8 cellular contexts compared by ENCODE assay signal in genomic region chr13:108226184-108226583, GRCh38. TPM values are rescaled to one million over a fixed set of nuclear protein-coding genes. Genes with fewer than 3 reads are reported as not detected.
DNase-seq lines count a peak whose midpoint lies in the region; ATAC-seq and TF ChIP-seq lines count a peak whose summit lies in the region.

No MANE protein-coding gene starts in this region.

- peak; percentile 66 for DNase-seq in NCI-H2227 (lab: John Stamatoyannopoulos, UW; ENCODE audit: unreplicated experiment)
- DNase-seq in mucosa of descending colon = no peak
- DNase-seq in adrenal gland = no peak
- DNase-seq in HCEC 1CT = no peak

- WGBS in adrenal gland, 4 donors = 15 to 43% (median 23%) methylated on average over 1 of the region's 1 CpG

- intact Hi-C loops in mucosa of descending colon (cut with DNase I, micrococcal nuclease) = no loop called here
- intact Hi-C loops in adrenal gland (cut with DNase I) = loop anchor here in 1 of 2 donors (10.0 kb wide), 1 partner anchor 99 kb away; no protein-coding TSS in a partner anchor

- H3K36me3 ChIP-seq in mucosa of descending colon (ENCODE audit: low read depth) (no peaks in the 10 kb centered on the region), adrenal gland (replicated peaks in 1 of 2) (no peaks in the 10 kb centered on the region)

- ATAC-seq in GM18511 (IDR thresholded peaks at IDR 0.05; ENCODE audit: unreplicated experiment) (peak; percentile 51), GM21786 (IDR thresholded peaks at IDR 0.05; ENCODE audit: unreplicated experiment) (peak; percentile 47), mucosa of descending colon (peak; percentile 22), GM19397 (IDR thresholded peaks at IDR 0.05; ENCODE audit: unreplicated experiment) (no peak), HG02588 (IDR thresholded peaks at IDR 0.05; ENCODE audit: unreplicated experiment) (no peak)

- peak overlapping the region in 1 of 5 donors; percentile 19 for H3K27ac ChIP-seq in adrenal gland

- H3K4me1 ChIP-seq in mucosa of descending colon (ENCODE audit: low read depth) = peaks cover 11% of the 10 kb centered on the region
- peaks cover 0 to 28% of the 10 kb centered on the region in 2 donors for H3K4me1 ChIP-seq in adrenal gland (replicated peaks in 1 of 2)

- H3K4me3 ChIP-seq in mucosa of descending colon = no peak overlapping the region
- no peak overlapping the region for H3K4me3 ChIP-seq in adrenal gland

- TF ChIP-seq CTCF in mucosa of descending colon (IDR thresholded peaks at IDR 0.05) (no peak), adrenal gland (IDR thresholded peaks at IDR 0.05) (no peak)

- H3K27me3 ChIP-seq in adrenal gland = no peaks in the 10 kb centered on the region

- H3K9me3 ChIP-seq in mucosa of descending colon = no peaks in the 10 kb centered on the region
- H3K9me3 ChIP-seq in adrenal gland (replicated peaks in 1 of 3) = no peaks in the 10 kb centered on the region

- no peak for TF ChIP-seq POLR2A in adrenal gland (IDR thresholded peaks at IDR 0.05)

RNA-seq across cellular contexts. Expression of gene ABHD13, which starts 8.0 kb away (rescaled TPM):
- total RNA-seq in mucosa of descending colon (10 to 100 TPM in 1 of 3 donors, 1 to 10 TPM in 2; 8.4 to 10.3 (median 9.4) TPM), adrenal gland (10 to 100 TPM in 1 of 8 donors, 1 to 10 TPM in 7; 5.5 to 10.0 (median 8.3) TPM)
- polyA plus RNA-seq in adrenal gland = 1 to 10 TPM; 2.6 to 9.9 (median 3.2) TPM

RNA-seq across cellular contexts. Expression of gene LIG4, which starts 10.8 kb away (rescaled TPM):
- 10 to 100 TPM; 10.4 to 11.7 (median 10.8) TPM for total RNA-seq in mucosa of descending colon
- total RNA-seq in adrenal gland = 10 to 100 TPM in 6 of 8 donors, 1 to 10 TPM in 2; 5.9 to 16.7 (median 12.8) TPM
- polyA plus RNA-seq in adrenal gland = 10 to 100 TPM in 2 of 3 donors, 1 to 10 TPM in 1; 9.8 to 20.1 (median 14.3) TPM

RNA-seq across cellular contexts. Expression of gene TNFSF13B, which starts 43.3 kb away (rescaled TPM):
- total RNA-seq in mucosa of descending colon (1 to 10 TPM; 2.0 to 5.6 (median 3.5) TPM), adrenal gland (10 to 100 TPM in 7 of 8 donors, 1 to 10 TPM in 1; 9.9 to 81.3 (median 20.4) TPM)
- 10 to 100 TPM in 1 of 3 donors, 1 to 10 TPM in 2; 6.8 to 16.1 (median 8.6) TPM for polyA plus RNA-seq in adrenal gland

Comparison
In these comparisons a context has a peak if more than half of its experiments do, and no peak if none do; other contexts are left out.
1. ATAC-seq: peak in GM18511 (single experiment), GM21786 (single experiment) and mucosa of descending colon (single experiment); none in GM19397 (single experiment) and HG02588 (single experiment).